8 cellular contexts compared by ENCODE assay signal in genomic region chr1:178031856-178032320, GRCh38.
A peak's percentile ranks its signal among the peaks of the same experiment; 100 is the strongest.
DNase-seq lines count a peak whose midpoint lies in the region; ATAC-seq and TF ChIP-seq lines count a peak whose summit lies in the region.

No MANE protein-coding gene starts in this region.

- H3K4me2 ChIP-seq in MM.1S (ENCODE audit: low read depth, low read length) (no peak overlapping the region), mesendoderm (ENCODE audit: low read length) (no peak overlapping the region)

- no peak overlapping the region for H4K8ac ChIP-seq in mesendoderm (ENCODE audit: low read depth, low read length)

- no peak for TF ChIP-seq POLR2A in upper lobe of left lung (IDR thresholded peaks at IDR 0.05)

- no peak for TF ChIP-seq EP300 in upper lobe of left lung (IDR thresholded peaks at IDR 0.05)

- H3K4me1 ChIP-seq in MM.1S (ENCODE audit: low read length) (no peaks in the 10 kb centered on the region), SJCRH30 (peaks cover 6% of the 10 kb centered on the region; the same call in 1 of the 2 replicates), mesendoderm (ENCODE audit: control insufficient read depth, low read depth, low read length) (no peaks in the 10 kb centered on the region), upper lobe of left lung (peaks cover 16 to 25% (median 20%) of the 10 kb centered on the region in 4 donors)

- H3K9me3 ChIP-seq in MM.1S (replicated peaks; ENCODE audit: insufficient read depth, low read length) (no peaks in the 10 kb centered on the region), SJCRH30 (replicated peaks) (no peaks in the 10 kb centered on the region), upper lobe of left lung (no peaks in the 10 kb centered on the region)

- DNase-seq in ACHN: peak; percentile 88
- DNase-seq in MM.1S: peak; percentile 59
- peak; percentile 77 to 88 for DNase-seq in SJCRH30
- peak; percentile 93 for DNase-seq in epidermal melanocyte (ENCODE audit: insufficient read length, low spot score)
- DNase-seq in mesendoderm: peak; percentile 85
- DNase-seq in upper lobe of left lung: peak in 1 of 2 donors; percentile 93

- H3K27ac ChIP-seq in MM.1S (ENCODE audit: low read length) (no peak overlapping the region), SJCRH30 (no peak overlapping the region), mesendoderm (ENCODE audit: low read depth, low read length) (no peak overlapping the region), upper lobe of left lung (no peak overlapping the region)

- H4K20me1 ChIP-seq in MM.1S (ENCODE audit: insufficient read depth, low read length): no peaks in the 10 kb centered on the region

- H3K79me1 ChIP-seq in mesendoderm (ENCODE audit: low read length): no peaks in the 10 kb centered on the region

- H3F3A ChIP-seq in MM.1S (ENCODE audit: insufficient read depth, low read length): no peaks in the 10 kb centered on the region

- H2BK15ac ChIP-seq in mesendoderm (replicated peaks; ENCODE audit: low read depth): no peak overlapping the region

- TF ChIP-seq CTCF in GM12873 (IDR thresholded peaks at IDR 0.05; ENCODE audit: insufficient read depth, low read depth, low read length, missing control alignments) (peak; percentile 92), MM.1S (IDR thresholded peaks at IDR 0.05; ENCODE audit: low read length) (peak; percentile 96), upper lobe of left lung (IDR thresholded peaks at IDR 0.05) (peak; percentile 64 to 79 (median 74))

- H3K4me3 ChIP-seq in MM.1S (ENCODE audit: low read length) (no peak overlapping the region), SJCRH30 (no peak overlapping the region), mesendoderm (ENCODE audit: low read length) (no peak overlapping the region), upper lobe of left lung (no peak overlapping the region)

- H3K4ac ChIP-seq in mesendoderm (ENCODE audit: low read depth, low read length): no peak overlapping the region

- ATAC-seq in HG02571 (IDR thresholded peaks at IDR 0.05; ENCODE audit: unreplicated experiment): peak; percentile 91
- ATAC-seq in upper lobe of left lung (ENCODE audit: low FRiP score in 2 of 2): peak; percentile 93 to 96

- H3K18ac ChIP-seq in mesendoderm (ENCODE audit: low read length): no peak overlapping the region

- H3K9ac ChIP-seq in MM.1S (ENCODE audit: low read length) (no peak overlapping the region), mesendoderm (ENCODE audit: low read length) (no peak overlapping the region)

- no peak overlapping the region for H2BK5ac ChIP-seq in mesendoderm (ENCODE audit: low read length)

- H3K56ac ChIP-seq in mesendoderm (ENCODE audit: low read length): no peak overlapping the region

- no peaks in the 10 kb centered on the region for H3K9me2 ChIP-seq in MM.1S (replicated peaks; ENCODE audit: insufficient read depth, low read length)

- H3K79me2 ChIP-seq in MM.1S (ENCODE audit: low read length): no peaks in the 10 kb centered on the region
- H3K79me2 ChIP-seq in mesendoderm (ENCODE audit: control insufficient read depth, insufficient read depth, low read length): no peaks in the 10 kb centered on the region

- no peak overlapping the region for H2BK120ac ChIP-seq in mesendoderm (ENCODE audit: low read depth, low read length)

- in situ Hi-C loops in ACHN (cut with HindIII; ENCODE audit: low pct_ligation_motif_present, low pct_unique_long_range_greater_than_20kb, low sequenced_read_pairs): no loop called here

- no peak overlapping the region for H3K23ac ChIP-seq in mesendoderm (ENCODE audit: low read length)

- H3K27me3 ChIP-seq in MM.1S (replicated peaks; ENCODE audit: insufficient read depth, low read length) (no peaks in the 10 kb centered on the region), SJCRH30 (no peaks in the 10 kb centered on the region), mesendoderm (ENCODE audit: insufficient read depth, low read length, poor library complexity) (no peaks in the 10 kb centered on the region), upper lobe of left lung (no peaks in the 10 kb centered on the region)

- no peak overlapping the region for H2AFZ ChIP-seq in MM.1S (ENCODE audit: low read length)

- H3K36me3 ChIP-seq in MM.1S (replicated peaks; ENCODE audit: insufficient read depth, low read length) (no peaks in the 10 kb centered on the region), SJCRH30 (no peaks in the 10 kb centered on the region), mesendoderm (ENCODE audit: control insufficient read depth, insufficient read depth, low read length) (no peaks in the 10 kb centered on the region), upper lobe of left lung (peaks cover 0 to 2% (median 0%) of the 10 kb centered on the region in 4 donors)

- no peak overlapping the region for H4K5ac ChIP-seq in mesendoderm (ENCODE audit: low read length)

- H2AK5ac ChIP-seq in mesendoderm (ENCODE audit: low read length): no peak overlapping the region
